25 cellular contexts compared by ENCODE assay signal in the genomic region with DNA sequence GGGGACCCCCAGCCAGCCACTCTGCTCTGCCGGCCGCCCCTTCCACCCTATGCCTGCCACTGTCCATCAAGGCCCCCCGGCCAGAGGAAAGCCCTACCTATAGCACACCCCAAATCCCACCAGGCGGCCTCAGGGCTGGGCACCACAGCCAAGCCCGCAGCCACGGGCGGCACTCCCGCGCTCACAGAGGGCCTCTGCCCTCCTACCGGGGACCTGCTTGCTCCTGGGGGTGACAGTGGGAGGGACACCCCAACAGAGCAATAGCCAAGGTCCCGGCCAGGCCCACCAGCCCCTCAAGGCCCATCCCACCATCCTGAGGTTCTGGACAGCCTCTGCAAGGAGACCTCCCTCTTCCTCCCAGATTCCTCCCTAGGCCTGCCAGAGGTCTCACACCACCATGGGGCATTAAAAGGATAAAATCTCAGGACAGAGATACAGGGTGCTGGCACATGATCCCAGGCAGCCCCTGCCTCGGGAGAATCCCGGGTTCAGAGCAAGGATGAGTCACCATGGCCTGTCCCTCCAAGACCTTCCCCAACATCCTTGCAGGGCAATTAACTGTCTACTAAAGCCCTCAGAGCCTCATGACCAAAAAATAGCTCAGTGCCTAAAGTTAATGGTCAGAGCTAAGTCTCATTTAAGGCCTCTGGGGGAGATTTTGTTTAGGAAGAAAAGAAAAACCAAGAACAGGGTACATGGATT. TPM values are rescaled to one million over a fixed set of nuclear protein-coding genes. Genes with fewer than 3 reads are reported as not detected.
A peak's percentile ranks its signal among the peaks of the same experiment; 100 is the strongest.
DNase-seq lines count a peak whose midpoint lies in the region; TF ChIP-seq lines count a peak whose summit lies in the region.
"Had no signal": no experiment of that assay in that cellular context is flagged by ENCODE, and none has a peak within 500 bp of the region (broad histone marks: within the 10 kb centered on the region; RNA-seq: fewer than 3 reads in every experiment).

No MANE protein-coding gene starts in this region.

- TF ChIP-seq CTCF in stomach (IDR thresholded peaks at IDR 0.05), result no peak

- no peaks in the 10 kb centered on the region for H3K27me3 ChIP-seq in stomach
- H3K27me3 ChIP-seq: upper lobe of right lung had no signal

- H3K36me3 ChIP-seq in stomach, result no peaks in the 10 kb centered on the region
- H3K36me3 ChIP-seq: upper lobe of right lung had no signal

- DNase-seq in Daoy (ENCODE audit: low read depth) (peak; percentile 54), RPMI7951 (ENCODE audit: low read depth) (peak; percentile 43), islet precursor cell (peak; percentile 72), stomach (no peak), HCEC 1CT (no peak), NCI-H774 (lab: John Stamatoyannopoulos, UW) (no peak), ACHN (no peak)
- DNase-seq: activated CD4-positive, alpha-beta T cell treated with anti-CD3 and anti-CD28 coated beads, Interleukin-2, amount 10 ng/mL, durations not matched to agents 7 days and 5 days; activated CD8-positive, alpha-beta memory T cell treated with anti-CD3 and anti-CD28 coated beads, Interleukin-2, amount 10 ng/mL, durations not matched to agents 7 days and 5 days; activated naive CD8-positive, alpha-beta T cell treated with anti-CD3 and anti-CD28 coated beads, Interleukin-2, amount 10 ng/mL, durations not matched to agents 7 days and 5 days; CD8-positive, alpha-beta T cell; DMS153; foreskin fibroblast; hippocampal formation; Karpas-422; NCI-H2029 treated with DMSO at 0.1 percent for 48 hours; OCI-M1; stimulated activated CD4-positive, alpha-beta T cell treated with anti-CD3 and anti-CD28 coated beads, Interleukin-12 subunit alpha, Interleukin-12 subunit beta, amount 100 ng/mL, for 4 hours; stimulated activated naive CD8-positive, alpha-beta T cell treated with anti-CD3 and anti-CD28 coated beads, Interleukin-15, amount 100 ng/mL, for 72 hours; upper lobe of right lung had no signal

- H3K4me1 ChIP-seq in stomach, result peaks cover 46 to 63% (median 62%) of the 10 kb centered on the region in 4 donors

- TF ChIP-seq POLR2A in stomach (IDR thresholded peaks at IDR 0.05), result no peak

- H3K9me3 ChIP-seq in stomach, result no peaks in the 10 kb centered on the region
- H3K9me3 ChIP-seq: upper lobe of right lung had no signal

- WGBS in stomach, 5 donors, result 70 to 90% (median 82%) methylated on average over 7 to 13 of the region's 13 CpGs

- no peak for TF ChIP-seq EP300 in stomach (IDR thresholded peaks at IDR 0.05)

- no peak overlapping the region for H3K4me3 ChIP-seq in stomach
- H3K4me3 ChIP-seq: GM12878, lung, upper lobe of right lung had no signal

- peak overlapping the region in 4 of 5 donors; percentile 20 to 67 (median 43) for H3K27ac ChIP-seq in stomach
- H3K27ac ChIP-seq: epithelial cell of prostate, upper lobe of right lung, VCaP had no signal

- in situ Hi-C loops in ACHN (cut with HindIII; ENCODE audit: low pct_ligation_motif_present, low pct_unique_long_range_greater_than_20kb, low sequenced_read_pairs), result no loop called here

- intact Hi-C loops in stomach (cut with DNase I; ENCODE audit: low total_unique reads), result no loop called here

RNA-seq across cellular contexts. Expression of a gene that starts 17.1 kb away (rescaled TPM):
- total RNA-seq in Daoy (2014; rRNA removed; shearing (Covaris generic)), result 16.6 and 19.4 TPM in 2 replicates
- total RNA-seq in RPMI7951 (2014; rRNA removed; shearing (Covaris generic)), result 3.4 and 5.8 TPM in 2 replicates
- 10 to 100 TPM; 10.5 to 28.6 (median 14.5) TPM for total RNA-seq in stomach
- polyA plus RNA-seq in stomach, result 10 to 100 TPM; 11.4 to 20.1 (median 17.3) TPM

RNA-seq across cellular contexts. Expression of a gene that starts 58.0 kb away (rescaled TPM):
- total RNA-seq in Daoy (2014; rRNA removed; shearing (Covaris generic)), result 1.2 and 2.5 TPM in 2 replicates
- total RNA-seq in RPMI7951 (2014; rRNA removed; shearing (Covaris generic)), result 0.24 and 0.49 TPM in 2 replicates
- 1 to 10 TPM in 3 of 5 donors, under 1 TPM in 1, not detected in 1; 0.45 to 2.0 (median 1.2) TPM for total RNA-seq in stomach
- polyA plus RNA-seq in stomach, result under 1 TPM; 0.15 to 0.68 (median 0.20) TPM
- total RNA-seq: activated T-helper 2 cell treated with anti-CD3 and anti-CD28 coated beads, Interferon-gamma antibody, Interleukin-2, Interleukin-4, amounts not matched to agents 10 μg/mL and 5 μg/mL and 100 μg/mL, durations not matched to agents 14 hours and 24 hours and 36 hours; GM12878 had no signal

Comparison
In these comparisons a context has a peak if more than half of its experiments do, and no peak if none do; other contexts are left out.
1. DNase-seq: peak in Daoy (single experiment), RPMI7951 (single experiment) and islet precursor cell (single experiment); none in stomach (single experiment), HCEC 1CT (single experiment), NCI-H774 (single experiment) and ACHN (single experiment).